In genomic region chr5:178994580-178995340, GRCh38 we compare ENCODE assay signal across 1 cellular context.
TF ChIP-seq lines count a peak whose summit lies in the region.

Gene GRM6 (minus strand): TSS chr5:178995320. CDS start chr5:178994944, 376 bp downstream.

TF ChIP-seq in H1, 55 proteins besides CTCF, POLR2A, EP300 and RAD21:
- TF ChIP-seq MAX (IDR thresholded peaks at IDR 0.05) (peak; percentile 88), SUZ12 (IDR thresholded peaks at IDR 0.05; ENCODE audit: low read length) (peak; percentile 77), NRF1 (IDR thresholded peaks at IDR 0.05; ENCODE audit: low read depth, low read length) (no peak), RNF2 (IDR thresholded peaks at IDR 0.05; ENCODE audit: borderline replicate concordance, low read depth, low read length, missing control alignments, poor library complexity, severe bottlenecking) (peak; percentile 34), EZH2 (IDR thresholded peaks at IDR 0.05; ENCODE audit: low read depth, low read length, severe bottlenecking) (peak; percentile 62), CTBP2 (IDR thresholded peaks at IDR 0.05; ENCODE audit: borderline replicate concordance, insufficient read depth, insufficient read length, low read length) (no peak), E2F6 (IDR thresholded peaks at IDR 0.05) (peak; percentile 80), KDM4A (IDR thresholded peaks at IDR 0.05; ENCODE audit: low read depth, low read length, severe bottlenecking) (peak; percentile 93)
TF ChIP-seq in H1: peak in this region for 6.
